12 cellular contexts compared by ENCODE assay signal in genomic region chr18:9615973-9616559, GRCh38. TPM values are rescaled to one million over a fixed set of nuclear protein-coding genes. Genes with fewer than 3 reads are reported as not detected.
DNase-seq lines count a peak whose midpoint lies in the region; ATAC-seq and TF ChIP-seq lines count a peak whose summit lies in the region.
"Had no signal": no experiment of that assay in that cellular context is flagged by ENCODE, and none has a peak within 500 bp of the region (broad histone marks: within the 10 kb centered on the region; RNA-seq: fewer than 3 reads in every experiment).

No MANE protein-coding gene starts in this region.

- intact Hi-C loops in PC-9 (cut with micrococcal nuclease; ENCODE audit: unreplicated experiment), result loop anchor here (10.0 kb wide), 1 partner anchor 299 kb away; the partner anchor contains the start of gene VAPA
- intact Hi-C loops in CD8-positive, alpha-beta T cell (cut with DNase I, micrococcal nuclease), result loop anchor here (2.0 to 10.0 kb wide), 5 partner anchors 281 to 1007 kb away; partner anchors contain the start of genes TWSG1 (in 2 of the 2), ANKRD12 (in 1 of the 2), NDUFV2 (in 1 of the 2) and RAB12 (in 1 of the 2)

- no peak overlapping the region for H4K8ac ChIP-seq in trophoblast cell (ENCODE audit: low read depth, low read length)

- peaks cover 61% of the 10 kb centered on the region for H3K4me1 ChIP-seq in PC-9 (replicated peaks; ENCODE audit: insufficient read depth)
- H3K4me1 ChIP-seq in trophoblast cell (ENCODE audit: control insufficient read depth in 1 of 2, insufficient read depth in 2 of 2, low read length in 2 of 2), result peaks cover 5 to 8% of the 10 kb centered on the region in 2 experiments
- peaks cover 20% of the 10 kb centered on the region for H3K4me1 ChIP-seq in CD8-positive, alpha-beta T cell (ENCODE audit: insufficient read depth, low read length)

- H3K9me3 ChIP-seq in PC-9 (ENCODE audit: insufficient read depth, low read depth) (no peaks in the 10 kb centered on the region), trophoblast cell (ENCODE audit: insufficient read depth, low read depth, low read length) (no peaks in the 10 kb centered on the region)
- H3K9me3 ChIP-seq in CD8-positive, alpha-beta T cell (ENCODE audit: low read length), result no peaks in the 10 kb centered on the region

- H3K23ac ChIP-seq in trophoblast cell (ENCODE audit: low read length), result no peak overlapping the region

- H3K4me3 ChIP-seq in PC-9 (peak overlapping the region; percentile 76), trophoblast cell (ENCODE audit: low read depth, low read length) (no peak overlapping the region)
- no peak overlapping the region for H3K4me3 ChIP-seq in CD8-positive, alpha-beta T cell (ENCODE audit: low read depth, low read length)

- no TSS peak for BruUV-seq in PC-9 (replicated peaks; lab: Mats Ljungman, UMichigan)

- peak overlapping the region; percentile 38 for H2BK120ac ChIP-seq in trophoblast cell (ENCODE audit: insufficient read depth, low read length, poor library complexity)

- H3K4me2 ChIP-seq in PC-9, result peak overlapping the region; percentile 100
- no peak overlapping the region for H3K4me2 ChIP-seq in trophoblast cell (ENCODE audit: low read length)

- POLR2A ChIA-PET in PC-9 (lab: Charles Lee; ENCODE audit: unreplicated experiment), result interaction anchor here (0.5 to 0.8 kb wide), 6 partner anchors 11 to 210 kb away, joined by 4 to 9 read pairs (median 6); no protein-coding TSS in a partner anchor
- POLR2A ChIA-PET in CD8-positive, alpha-beta T cell (lab: Charles Lee), result no interaction called here

- H3K9ac ChIP-seq in trophoblast cell (ENCODE audit: low read length), result no peak overlapping the region

- H2BK5ac ChIP-seq in trophoblast cell (ENCODE audit: low read depth, low read length, poor library complexity), result no peak overlapping the region

- H2AFZ ChIP-seq in PC-9 (no peak overlapping the region), trophoblast cell (ENCODE audit: insufficient read depth, low read length, poor library complexity) (no peak overlapping the region)

- no peaks in the 10 kb centered on the region for H3K9me3 Mint-ChIP-seq in CD8-positive, alpha-beta T cell

- no CpG with 5 or more reads among the region's 5 CpGs for WGBS in trophoblast cell (ENCODE audit: extremely low coverage, insufficient coverage, insufficient read length)

- H3K36me3 ChIP-seq in PC-9 (ENCODE audit: low read depth), result peaks cover 11% of the 10 kb centered on the region
- peaks cover 0 to 4% of the 10 kb centered on the region in 2 experiments for H3K36me3 ChIP-seq in trophoblast cell (ENCODE audit: control insufficient read depth in 1 of 2, insufficient read depth in 2 of 2, low read length in 2 of 2)
- no peaks in the 10 kb centered on the region for H3K36me3 ChIP-seq in CD8-positive, alpha-beta T cell (ENCODE audit: insufficient read depth, low read length)

- H3K27ac ChIP-seq in PC-9 (peak overlapping the region; percentile 97), trophoblast cell (ENCODE audit: low read depth, low read length) (no peak overlapping the region)
- no peak overlapping the region for H3K27ac ChIP-seq in CD8-positive, alpha-beta T cell (ENCODE audit: low read depth, low read length)

- H3K14ac ChIP-seq in trophoblast cell (ENCODE audit: low read length), result no peak overlapping the region

- peak overlapping the region; percentile 37 for H4K91ac ChIP-seq in trophoblast cell (ENCODE audit: low read depth, low read length)

- peak; percentile 37 for DNase-seq in Caki2 (ENCODE audit: low read depth)
- peak in 1 of 2 experiments; percentile 46 for DNase-seq in PC-9
- DNase-seq in erythroblast (lab: John Stamatoyannopoulos, UW), result peak; percentile 71 to 85
- DNase-seq in trophoblast cell, result peak; percentile 52 to 72
- no peak for DNase-seq in stimulated activated CD8-positive, alpha-beta memory T cell treated with anti-CD3 and anti-CD28 coated beads, Interleukin-4, amount 100 ng/mL, for 48 hours
- DNase-seq in DMS79 treated with DMSO at 0.1 percent for 48 hours (lab: John Stamatoyannopoulos, UW), result no peak
- no peak for DNase-seq in activated CD4-positive, alpha-beta T cell treated with anti-CD3 and anti-CD28 coated beads, Interleukin-2, amount 50 U/mL, for 4 hours
- DNase-seq in CD8-positive, alpha-beta T cell, result no peak
- DNase-seq: effector CD8-positive, alpha-beta T cell; GF-D8; left colon; NCI-H1105 had no signal

- no peak overlapping the region for H4K12ac ChIP-seq in trophoblast cell (ENCODE audit: low read depth, low read length)

- CTCF ChIA-PET in PC-9 (lab: Charles Lee), result interaction anchor here (1.0 to 1.6 kb wide), 3 partner anchors 57 to 68 kb away, joined by 4 to 7 read pairs (median 4); no protein-coding TSS in a partner anchor
- CTCF ChIA-PET in CD8-positive, alpha-beta T cell (lab: Charles Lee), result interaction anchor here (1.1 kb wide), 2 partner anchors 9 to 57 kb away, joined by 3 read pairs; no protein-coding TSS in a partner anchor

- no peak overlapping the region for H3K18ac ChIP-seq in trophoblast cell (ENCODE audit: low read length)

- TF ChIP-seq POLR2A in erythroblast (IDR thresholded peaks at IDR 0.05; ENCODE audit: low read length), result peak; percentile 16

- H3K27me3 ChIP-seq in PC-9 (ENCODE audit: insufficient read depth, low read depth) (no peaks in the 10 kb centered on the region), trophoblast cell (ENCODE audit: insufficient read depth, low read length) (no peaks in the 10 kb centered on the region)
- H3K27me3 ChIP-seq in CD8-positive, alpha-beta T cell (ENCODE audit: insufficient read depth, low read length), result no peaks in the 10 kb centered on the region

- no peak overlapping the region for H3K27ac Mint-ChIP-seq in CD8-positive, alpha-beta T cell

- H3K27me3 Mint-ChIP-seq in CD8-positive, alpha-beta T cell (ENCODE audit: low read depth), result no peaks in the 10 kb centered on the region

- H3K9me2 ChIP-seq in PC-9 (ENCODE audit: insufficient read depth), result no peaks in the 10 kb centered on the region

- H4K20me1 ChIP-seq in PC-9 (ENCODE audit: insufficient read depth), result no peaks in the 10 kb centered on the region; the same call in 1 of the 2 replicates

- H3K79me2 ChIP-seq in PC-9 (ENCODE audit: low read depth) (peaks cover 48% of the 10 kb centered on the region), trophoblast cell (ENCODE audit: control insufficient read depth, insufficient read depth, low read length, poor library complexity) (peaks cover 12% of the 10 kb centered on the region)

- no peak overlapping the region for H3K4me3 Mint-ChIP-seq in CD8-positive, alpha-beta T cell

- no peak for TF ChIP-seq CTCF in PC-9 (conservative IDR thresholded peaks at IDR 0.05)
- no peak for TF ChIP-seq CTCF in CD8-positive, alpha-beta T cell (IDR thresholded peaks at IDR 0.05)

- H3K4ac ChIP-seq in trophoblast cell (ENCODE audit: low read depth, low read length), result no peak overlapping the region

- peak overlapping the region; percentile 64 for H2BK12ac ChIP-seq in trophoblast cell (ENCODE audit: low read length)

- peaks cover 9% of the 10 kb centered on the region for H3K36me3 Mint-ChIP-seq in CD8-positive, alpha-beta T cell

- in situ Hi-C loops in Caki2 (cut with HindIII; ENCODE audit: low pct_unique_long_range_greater_than_20kb, low sequenced_read_pairs), result no loop called here

- peaks cover 69% of the 10 kb centered on the region for H3F3A ChIP-seq in PC-9 (ENCODE audit: insufficient read depth, low read depth)

- peaks cover 35% of the 10 kb centered on the region for H3K4me1 Mint-ChIP-seq in CD8-positive, alpha-beta T cell (ENCODE audit: low read depth)

- peak overlapping the region; percentile 79 for H2AK5ac ChIP-seq in trophoblast cell (ENCODE audit: low read length)

- no peak for ATAC-seq in CD8-positive, alpha-beta T cell
- ATAC-seq: left colon had no signal

- H3K79me1 ChIP-seq in trophoblast cell (ENCODE audit: low read length), result peaks cover 18% of the 10 kb centered on the region

RNA-seq across cellular contexts. Expression of gene PPP4R1, which starts 1.7 kb away (rescaled TPM):
- total RNA-seq in Caki2 (2014; rRNA removed; shearing (Covaris generic); ENCODE audit: low replicate concordance), result 47.3 and 51.0 TPM in 2 replicates
- total RNA-seq in PC-9 (2021), result 157 and 167 TPM in 2 replicates
- polyA plus RNA-seq in trophoblast cell (2013), result 80.3 and 85.6 TPM in 2 replicates
- total RNA-seq in CD8-positive, alpha-beta T cell, result 10 to 100 TPM; 35.1 to 40.1 TPM

Comparison
In these comparisons a context has a peak if more than half of its experiments do, and no peak if none do; other contexts are left out.
1. DNase-seq: peak in Caki2 (single experiment), erythroblast (2 of 2) and trophoblast cell (2 of 2); none in stimulated activated CD8-positive, alpha-beta memory T cell treated with anti-CD3 and anti-CD28 coated beads, Interleukin-4, amount 100 ng/mL, for 48 hours (single experiment), DMS79 treated with DMSO at 0.1 percent for 48 hours (single experiment), activated CD4-positive, alpha-beta T cell treated with anti-CD3 and anti-CD28 coated beads, Interleukin-2, amount 50 U/mL, for 4 hours (0 of 2) and CD8-positive, alpha-beta T cell (0 of 7).